ENCODE assay signal across 8 cellular contexts in genomic region chr9:136546697-136547481, GRCh38. TPM values are rescaled to one million over a fixed set of nuclear protein-coding genes. Genes with fewer than 3 reads are reported as not detected.
DNase-seq lines count a peak whose midpoint lies in the region; ATAC-seq and TF ChIP-seq lines count a peak whose summit lies in the region.

No MANE protein-coding gene starts in this region.

- peaks cover 6% of the 10 kb centered on the region for H3K36me3 Mint-ChIP-seq in activated naive CD8-positive, alpha-beta T cell treated with anti-CD3 and anti-CD28 coated beads, Interleukin-2, amount 50 U/mL, for 24 hours (ENCODE audit: low read depth)

- peaks cover 18% of the 10 kb centered on the region for H3K4me1 ChIP-seq in ovary (ENCODE audit: insufficient read depth)

- H3K27ac Mint-ChIP-seq in activated naive CD8-positive, alpha-beta T cell treated with anti-CD3 and anti-CD28 coated beads, Interleukin-2, amount 50 U/mL, for 24 hours, result peak overlapping the region; percentile 85

- peak overlapping the region; percentile 100 for H3K27ac ChIP-seq in RWPE1
- peak overlapping the region; percentile 85 to 89 for H3K27ac ChIP-seq in ovary

- POLR2A ChIA-PET in RWPE1 (lab: Yijun Ruan, JAX; ENCODE audit: low non-redundant PET), result interaction anchor here (1.0 to 1.3 kb wide), 2 partner anchors 16 to 77 kb away, joined by 3 to 6 read pairs; no protein-coding TSS in a partner anchor

- 0 to 2% (median 1%) methylated on average over 33 to 43 of the region's 43 CpGs for WGBS in ovary, 3 donors

- TF ChIP-seq POLR2A in ovary (IDR thresholded peaks at IDR 0.05), result no peak

- H3K9me3 ChIP-seq in ovary, result no peaks in the 10 kb centered on the region

- peak overlapping the region; percentile 76 for H3K4me3 Mint-ChIP-seq in activated naive CD8-positive, alpha-beta T cell treated with anti-CD3 and anti-CD28 coated beads, Interleukin-2, amount 50 U/mL, for 24 hours

- H3K9me3 Mint-ChIP-seq in activated naive CD8-positive, alpha-beta T cell treated with anti-CD3 and anti-CD28 coated beads, Interleukin-2, amount 50 U/mL, for 24 hours, result no peaks in the 10 kb centered on the region

- no peaks in the 10 kb centered on the region for H3K27me3 ChIP-seq in ovary

- DNase-seq in DMS53 (lab: John Stamatoyannopoulos, UW) (peak; percentile 66), RWPE1 (ENCODE audit: low spot score) (peak; percentile 72), Right ventricle myocardium superior (peak; percentile 85), ovary (peak; percentile 74 to 84 (median 77)), OCI-M1 (lab: John Stamatoyannopoulos, UW) (no peak), KG1 (lab: John Stamatoyannopoulos, UW) (no peak)
- peak; percentile 59 for DNase-seq in activated naive CD8-positive, alpha-beta T cell treated with anti-CD3 and anti-CD28 coated beads, Interleukin-2, amount 50 U/mL, for 24 hours

- H3K27me3 Mint-ChIP-seq in activated naive CD8-positive, alpha-beta T cell treated with anti-CD3 and anti-CD28 coated beads, Interleukin-2, amount 50 U/mL, for 24 hours, result peaks cover 2% of the 10 kb centered on the region

- TF ChIP-seq EP300 in ovary (IDR thresholded peaks at IDR 0.05), result no peak

- H3K4me3 ChIP-seq in ovary, result peak overlapping the region; percentile 71

- intact Hi-C loops in Right ventricle myocardium superior (cut with DNase I), result no loop called here
- intact Hi-C loops in ovary (cut with DNase I), result loop anchor here in 2 of 4 donors (2.0 to 10.0 kb wide), 2 partner anchors 24 to 62 kb away; partner anchors contain the start of gene SEC16A (in 1 of the 2)

- TF ChIP-seq CTCF in RWPE1 (conservative IDR thresholded peaks at IDR 0.05; ENCODE audit: low read depth) (no peak), ovary (IDR thresholded peaks at IDR 0.05) (no peak)

- ATAC-seq in HG02678 (IDR thresholded peaks at IDR 0.05; ENCODE audit: unreplicated experiment) (peak; percentile 3), Right ventricle myocardium superior (ENCODE audit: poor library complexity) (peak; percentile 70)
- ATAC-seq in activated naive CD8-positive, alpha-beta T cell treated with anti-CD3 and anti-CD28 coated beads, Interleukin-2, amount 50 U/mL, for 24 hours, result no peak

- CTCF ChIA-PET in RWPE1 (lab: Yijun Ruan, JAX), result interaction anchor here (0.6 to 1.3 kb wide), 4 partner anchors 29 to 125 kb away, joined by 3 to 5 read pairs (median 3); no protein-coding TSS in a partner anchor

- H3K36me3 ChIP-seq in ovary, result no peaks in the 10 kb centered on the region

- peaks cover 38% of the 10 kb centered on the region for H3K4me1 Mint-ChIP-seq in activated naive CD8-positive, alpha-beta T cell treated with anti-CD3 and anti-CD28 coated beads, Interleukin-2, amount 50 U/mL, for 24 hours

RNA-seq across cellular contexts. Expression of gene NOTCH1, which starts 1.0 kb away (rescaled TPM):
- total RNA-seq in Right ventricle myocardium superior (16.8 TPM), ovary (10 to 100 TPM in 6 of 7 donors, 1 to 10 TPM in 1; 7.3 to 30.9 (median 17.4) TPM)
- 1 to 10 TPM; 2.5 to 7.8 TPM for polyA plus RNA-seq in ovary

Comparison
In these comparisons a context has a peak if more than half of its experiments do, and no peak if none do; other contexts are left out.
1. DNase-seq: peak in DMS53 (single experiment), RWPE1 (single experiment), activated naive CD8-positive, alpha-beta T cell treated with anti-CD3 and anti-CD28 coated beads, Interleukin-2, amount 50 U/mL, for 24 hours (single experiment), Right ventricle myocardium superior (single experiment) and ovary (5 of 5); none in OCI-M1 (single experiment) and KG1 (single experiment).